In the genomic region with DNA sequence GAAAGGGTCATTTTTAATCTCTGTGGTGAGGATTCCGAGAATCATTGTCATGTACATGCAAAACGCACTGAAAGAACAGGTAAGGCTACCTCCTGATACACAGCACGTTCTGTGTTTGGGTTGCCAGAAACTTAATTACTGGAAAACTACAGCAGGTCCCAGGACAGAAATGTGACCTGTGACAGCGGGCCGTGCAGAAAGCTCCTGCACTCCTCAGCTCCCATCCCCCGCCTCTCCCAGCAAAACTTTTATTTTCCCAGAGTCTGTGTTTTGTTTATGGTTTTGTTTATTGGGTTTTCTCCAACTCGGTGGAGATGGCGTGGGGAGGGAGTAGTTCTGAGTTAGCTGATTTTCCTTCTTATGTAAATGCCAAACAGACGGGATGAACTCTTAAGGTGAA, we compare ENCODE assay signal across 8 cellular contexts. TPM values are rescaled to one million over a fixed set of nuclear protein-coding genes. Genes with fewer than 3 reads are reported as not detected.
DNase-seq lines count a peak whose midpoint lies in the region; ATAC-seq and TF ChIP-seq lines count a peak whose summit lies in the region.
"Had no signal": no experiment of that assay in that cellular context is flagged by ENCODE, and none has a peak within 500 bp of the region (broad histone marks: within the 10 kb centered on the region; RNA-seq: fewer than 3 reads in every experiment).

No MANE protein-coding gene starts in this region.

- peaks cover 40% of the 10 kb centered on the region for H3K4me1 ChIP-seq in SJCRH30
- H3K4me1 ChIP-seq in esophagus muscularis mucosa = peaks cover 42 to 77% (median 75%) of the 10 kb centered on the region in 4 donors
- peaks cover 27% of the 10 kb centered on the region for H3K4me1 ChIP-seq in upper lobe of right lung

- intact Hi-C loops in esophagus muscularis mucosa (cut with DNase I) = no loop called here
- intact Hi-C loops in upper lobe of right lung (cut with DNase I) = no loop called here

- TF ChIP-seq EP300 in esophagus muscularis mucosa (IDR thresholded peaks at IDR 0.05) = peak; percentile 36

- H3K27ac ChIP-seq in SJCRH30 = peak overlapping the region; percentile 55
- peak overlapping the region; percentile 84 to 90 (median 87) for H3K27ac ChIP-seq in esophagus muscularis mucosa (replicated peaks in 1 of 4)
- H3K27ac ChIP-seq in upper lobe of right lung = peak overlapping the region; percentile 73

- H3K27me3 ChIP-seq in SJCRH30 = no peaks in the 10 kb centered on the region
- H3K27me3 ChIP-seq in esophagus muscularis mucosa = no peaks in the 10 kb centered on the region
- no peaks in the 10 kb centered on the region for H3K27me3 ChIP-seq in upper lobe of right lung

- H3K36me3 ChIP-seq in SJCRH30 (no peaks in the 10 kb centered on the region), esophagus muscularis mucosa (no peaks in the 10 kb centered on the region), upper lobe of right lung (no peaks in the 10 kb centered on the region)

- ATAC-seq in upper lobe of right lung (peak; percentile 9), GM18909 (IDR thresholded peaks at IDR 0.05; ENCODE audit: poor library complexity, unreplicated experiment) (no peak)

- H3K4me3 ChIP-seq in SJCRH30 (peak overlapping the region; percentile 17), esophagus muscularis mucosa (peak overlapping the region; percentile 19 to 28 (median 20)), upper lobe of right lung (no peak overlapping the region)

- no peaks in the 10 kb centered on the region for H3K9me3 ChIP-seq in SJCRH30 (replicated peaks)
- H3K9me3 ChIP-seq in esophagus muscularis mucosa = no peaks in the 10 kb centered on the region
- no peaks in the 10 kb centered on the region for H3K9me3 ChIP-seq in upper lobe of right lung

- TF ChIP-seq POLR2A in esophagus muscularis mucosa (IDR thresholded peaks at IDR 0.05; ENCODE audit: low read depth) = no peak

- TF ChIP-seq CTCF in esophagus muscularis mucosa (IDR thresholded peaks at IDR 0.05) (no peak), upper lobe of right lung (IDR thresholded peaks at IDR 0.05) (no peak), GM10266 (IDR thresholded peaks at IDR 0.05; ENCODE audit: control insufficient read depth, insufficient read depth, low read depth, missing control alignments) (no peak)

- DNase-seq in SJCRH30 (peak in 1 of 2 experiments; percentile 33), esophagus muscularis mucosa (ENCODE audit: extremely low spot score) (no peak), myocyte (ENCODE audit: low read depth) (peak; percentile 57), upper lobe of right lung (no peak), GM10266 (ENCODE audit: extremely low spot score) (no peak), DMS153 treated with DMSO at 0.1 percent for 48 hours (lab: John Stamatoyannopoulos, UW; ENCODE audit: unreplicated experiment) (no peak)
- DNase-seq: NCI-H1105 had no signal

- WGBS in esophagus muscularis mucosa = 56% methylated on average over 9 of the region's 9 CpGs

RNA-seq across cellular contexts. Expression of gene SLC44A3, which starts 44.7 kb away (rescaled TPM):
- total RNA-seq in SJCRH30 (2014; rRNA removed; shearing (Covaris generic)) = 0.10 TPM in 1 of 2 replicates, not detected in the other
- total RNA-seq in esophagus muscularis mucosa (1 to 10 TPM in 1 of 4 donors, under 1 TPM in 3; 0.63 to 1.7 (median 0.83) TPM), myocyte (1.6 and 2.2 TPM in 2 replicates), upper lobe of right lung (31.6 TPM)
- polyA plus RNA-seq in myocyte (2012) = 2.8 TPM

Comparison
In these comparisons a context has a peak if more than half of its experiments do, and no peak if none do; other contexts are left out.
1. RNA of gene SLC44A3, which starts 44.7 kb away (total RNA-seq): 31.6 TPM in upper lobe of right lung (single experiment); 1.6 to 2.2 TPM in myocyte, 0.63 to 1.7 TPM in esophagus muscularis mucosa and 0.10 TPM in SJCRH30; every median in the first group is over 10 times any median in the second.
2. Peak in every context shown above with its lines, with median percentiles within 50 percentile points of each other: H3K27ac ChIP-seq.